Comparison of ENCODE assay signal across 18 cellular contexts in genomic region chr12:129073157-129073915, GRCh38.
A peak's percentile ranks its signal among the peaks of the same experiment; 100 is the strongest.
DNase-seq lines count a peak whose midpoint lies in the region; ATAC-seq, FAIRE-seq and TF ChIP-seq lines count a peak whose summit lies in the region.
"Had no signal": no experiment of that assay in that cellular context is flagged by ENCODE, and none has a peak within 500 bp of the region (broad histone marks: within the 10 kb centered on the region; RNA-seq: fewer than 3 reads in every experiment).

No MANE protein-coding gene starts in this region.

- H3K36me3 ChIP-seq in neural progenitor cell = no peaks in the 10 kb centered on the region
- H3K36me3 ChIP-seq: BLaER1 had no signal

- ATAC-seq in GM19395 (IDR thresholded peaks at IDR 0.05; ENCODE audit: unreplicated experiment) = no peak
- ATAC-seq: HCT116 had no signal

- peak overlapping the region; percentile 78 for H3K27ac Mint-ChIP-seq in neural progenitor cell
- H3K27ac Mint-ChIP-seq: CD14-positive monocyte; CD4-positive, alpha-beta memory T cell; HFFc6 had no signal

- no peak overlapping the region for H3K9ac ChIP-seq in neural progenitor cell
- H3K9ac ChIP-seq: BLaER1 had no signal

- no peaks in the 10 kb centered on the region for H3K27me3 ChIP-seq in neural progenitor cell
- H3K27me3 ChIP-seq: BLaER1 had no signal

- DNase-seq in DMS79 treated with DMSO at 0.1 percent for 48 hours (lab: John Stamatoyannopoulos, UW) (peak; percentile 46), SK-MEL-5 (ENCODE audit: low read depth, low spot score) (peak; percentile 34), neural progenitor cell (ENCODE audit: low spot score) (no peak), urothelium cell line (ENCODE audit: low spot score) (peak; percentile 31), NOMO-1 treated with DMSO at 0.1 percent for 48 hours (lab: John Stamatoyannopoulos, UW; ENCODE audit: unreplicated experiment) (no peak), DMS 273 (lab: John Stamatoyannopoulos, UW; ENCODE audit: unreplicated experiment) (no peak)
- DNase-seq: 8988T; CD4-positive, alpha-beta memory T cell; GDM1; GOT3; H7; HFFc6 had no signal

- H3K4me3 ChIP-seq in neural progenitor cell = no peak overlapping the region
- H3K4me3 ChIP-seq: BLaER1 had no signal

- H2AFZ ChIP-seq in neural progenitor cell (replicated peaks) = no peak overlapping the region

- H3K4me3 Mint-ChIP-seq in neural progenitor cell = no peak overlapping the region
- H3K4me3 Mint-ChIP-seq: CD14-positive monocyte, HFFc6 had no signal

- H3K27ac ChIP-seq in neural progenitor cell = no peak overlapping the region
- H3K27ac ChIP-seq: BLaER1 had no signal

- H3K9me3 ChIP-seq in neural progenitor cell (ENCODE audit: low read depth) = no peaks in the 10 kb centered on the region
- H3K9me3 ChIP-seq: BLaER1 had no signal

- peak; percentile 30 for FAIRE-seq in urothelium cell line (lab: Jason Lieb, UNC)
- FAIRE-seq: GM12892, GM18507 had no signal

- no peaks in the 10 kb centered on the region for H4K20me1 ChIP-seq in neural progenitor cell (ENCODE audit: low read depth)
- H4K20me1 ChIP-seq: BLaER1 had no signal

- no peak for TF ChIP-seq CTCF in neural progenitor cell (IDR thresholded peaks at IDR 0.05)

- no peaks in the 10 kb centered on the region for H3K9me3 Mint-ChIP-seq in neural progenitor cell

- H3K27me3 Mint-ChIP-seq in neural progenitor cell (ENCODE audit: insufficient read depth, low read depth) = peaks cover 2% of the 10 kb centered on the region
- H3K27me3 Mint-ChIP-seq: CD4-positive, alpha-beta memory T cell had no signal

- H3F3A ChIP-seq in neural progenitor cell (ENCODE audit: low read depth) = no peaks in the 10 kb centered on the region

- peaks cover 28% of the 10 kb centered on the region for H3K4me1 Mint-ChIP-seq in neural progenitor cell
- H3K4me1 Mint-ChIP-seq: CD14-positive monocyte; CD4-positive, alpha-beta memory T cell had no signal

- H3K79me2 ChIP-seq in neural progenitor cell (ENCODE audit: low read depth) = no peaks in the 10 kb centered on the region

- in situ Hi-C loops in SK-MEL-5 (cut with HindIII; ENCODE audit: low pct_unique_long_range_greater_than_20kb, low sequenced_read_pairs) = no loop called here

- H3K4me2 ChIP-seq in neural progenitor cell = no peak overlapping the region
- H3K4me2 ChIP-seq: BLaER1 had no signal

- H3K36me3 Mint-ChIP-seq in neural progenitor cell = peaks cover 15% of the 10 kb centered on the region
- H3K36me3 Mint-ChIP-seq: CD14-positive monocyte; CD4-positive, alpha-beta memory T cell had no signal

- no peaks in the 10 kb centered on the region for H3K4me1 ChIP-seq in neural progenitor cell
- H3K4me1 ChIP-seq: BLaER1 had no signal

Comparison
In these comparisons a context has a peak if more than half of its experiments do, and no peak if none do; other contexts are left out.
1. DNase-seq: peak in DMS79 treated with DMSO at 0.1 percent for 48 hours (single experiment), SK-MEL-5 (single experiment) and urothelium cell line (single experiment); none in neural progenitor cell (single experiment), NOMO-1 treated with DMSO at 0.1 percent for 48 hours (single experiment) and DMS 273 (single experiment).